8 cellular contexts compared by ENCODE assay signal in the genomic region with DNA sequence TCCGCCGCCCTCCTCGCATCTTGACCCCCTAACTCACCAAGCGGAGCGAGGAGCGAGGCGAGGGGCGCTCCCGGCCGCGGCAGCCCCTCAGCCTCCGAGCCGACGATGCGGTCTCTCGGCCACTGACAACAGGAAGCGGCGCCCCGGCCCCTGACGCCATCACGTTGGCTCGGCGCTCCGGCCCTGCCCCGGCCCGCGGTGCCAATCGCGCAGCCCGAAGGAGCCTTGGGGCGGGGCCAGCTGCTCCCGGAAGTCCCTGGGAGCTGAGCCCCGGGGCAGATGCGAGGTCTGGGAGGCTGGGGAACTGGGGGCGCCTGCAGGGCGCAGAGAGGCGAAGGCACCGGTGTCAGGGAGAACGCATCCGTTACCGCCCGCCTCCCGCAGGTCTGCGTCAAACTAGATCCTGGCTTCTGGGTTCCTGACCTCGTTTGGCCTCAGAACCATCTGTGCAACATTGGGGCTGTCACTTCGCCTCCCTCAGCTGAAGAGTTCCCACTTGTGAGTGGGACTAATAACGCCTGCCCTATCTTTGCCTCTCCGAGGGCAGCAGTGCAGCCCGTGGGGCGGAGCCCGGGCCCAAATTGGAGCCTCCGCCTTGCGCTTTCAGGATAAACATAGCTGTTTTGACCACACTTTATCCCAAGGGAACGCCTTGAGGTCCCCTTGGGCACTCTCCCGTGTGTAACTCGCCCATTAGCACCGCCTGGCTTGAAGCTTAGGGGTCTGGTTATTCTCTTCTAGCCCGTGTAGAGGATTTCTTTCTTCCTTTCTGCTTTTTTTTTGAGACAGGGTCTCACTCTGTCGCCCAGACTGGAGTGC. TPM values are rescaled to one million over a fixed set of nuclear protein-coding genes. Genes with fewer than 3 reads are reported as not detected.
DNase-seq lines count a peak whose midpoint lies in the region; ATAC-seq and TF ChIP-seq lines count a peak whose summit lies in the region.
"Not testable (repeated sequence)": the region's sequence is repeated elsewhere in the genome, so short reads cannot be mapped to it uniquely, and the experiment has no call there.

TSS of gene PLEKHM1 (minus strand) at position 107 of the 819 bp plus-strand sequence. CDS start 8,237 bp downstream, outside the sequence.

- peak; percentile 97 for ATAC-seq in naive thymus-derived CD4-positive, alpha-beta T cell
- ATAC-seq in stimulated activated effector memory CD8-positive, alpha-beta T cell treated with anti-CD3 and anti-CD28 coated beads, Interleukin-12 subunit alpha, Interleukin-12 subunit beta, amount 100 ng/mL, for 72 hours, result peak; percentile 98

- H3K27ac ChIP-seq in naive thymus-derived CD4-positive, alpha-beta T cell (ENCODE audit: low read depth, low read length), result peak within 1 kb of the TSS; percentile 81

- not testable (repeated sequence) for TF ChIP-seq CTCF in fibroblast of mammary gland (conservative IDR thresholded peaks at IDR 0.05; ENCODE audit: control insufficient read depth, insufficient read depth, low read depth, low read length)

- TF ChIP-seq POLR2A in Raji (IDR thresholded peaks at IDR 0.05; ENCODE audit: insufficient read depth, low read depth, low read length), result peak; percentile 60

- H3K4me3 Mint-ChIP-seq in activated T-helper 2 cell treated with anti-CD3 and anti-CD28 coated beads, Interferon-gamma antibody, Interleukin-2, Interleukin-4, amounts not matched to agents 10 μg/mL and 5 μg/mL and 100 μg/mL, durations not matched to agents 14 hours and 24 hours and 36 hours (ENCODE audit: low read depth), result peak within 1 kb of the TSS; percentile 88
- peak within 1 kb of the TSS; percentile 85 to 97 (median 92) for H3K4me3 Mint-ChIP-seq in naive thymus-derived CD4-positive, alpha-beta T cell
- peak within 1 kb of the TSS; percentile 93 for H3K4me3 Mint-ChIP-seq in stimulated activated effector memory CD8-positive, alpha-beta T cell treated with anti-CD3 and anti-CD28 coated beads, Interleukin-12 subunit alpha, Interleukin-12 subunit beta, amount 100 ng/mL, for 72 hours

- not testable (repeated sequence) for H3K9me3 Mint-ChIP-seq in activated T-helper 2 cell treated with anti-CD3 and anti-CD28 coated beads, Interferon-gamma antibody, Interleukin-2, Interleukin-4, amounts not matched to agents 10 μg/mL and 5 μg/mL and 100 μg/mL, durations not matched to agents 14 hours and 24 hours and 36 hours; naive thymus-derived CD4-positive, alpha-beta T cell; stimulated activated effector memory CD8-positive, alpha-beta T cell treated with anti-CD3 and anti-CD28 coated beads, Interleukin-12 subunit alpha, Interleukin-12 subunit beta, amount 100 ng/mL, for 72 hours

- H3K4me1 ChIP-seq in naive thymus-derived CD4-positive, alpha-beta T cell (ENCODE audit: control insufficient read depth in 2 of 2, insufficient read depth in 2 of 2, low read length in 2 of 2), result not testable (repeated sequence)

- H3K27me3 Mint-ChIP-seq in activated T-helper 2 cell treated with anti-CD3 and anti-CD28 coated beads, Interferon-gamma antibody, Interleukin-2, Interleukin-4, amounts not matched to agents 10 μg/mL and 5 μg/mL and 100 μg/mL, durations not matched to agents 14 hours and 24 hours and 36 hours (ENCODE audit: low read depth); naive thymus-derived CD4-positive, alpha-beta T cell: not testable (repeated sequence)

- H3K9me3 ChIP-seq in naive thymus-derived CD4-positive, alpha-beta T cell (ENCODE audit: control insufficient read depth in 2 of 3, low read length in 3 of 3), result not testable (repeated sequence)

- intact Hi-C loops in activated T-helper 2 cell treated with anti-CD3 and anti-CD28 coated beads, Interferon-gamma antibody, Interleukin-2, Interleukin-4, amounts not matched to agents 10 μg/mL and 5 μg/mL and 100 μg/mL, durations not matched to agents 14 hours and 24 hours and 36 hours (cut with micrococcal nuclease); naive thymus-derived CD4-positive, alpha-beta T cell (cut with micrococcal nuclease): not testable (repeated sequence)

- DNase-seq in EH (ENCODE audit: low read depth) (peak; percentile 83), GOT3 (lab: John Stamatoyannopoulos, UW) (peak; percentile 50), LHCN-M2 (ENCODE audit: low read depth) (peak; percentile 66), fibroblast of mammary gland (ENCODE audit: low read depth) (peak; percentile 63)
- DNase-seq in activated T-helper 2 cell treated with anti-CD3 and anti-CD28 coated beads, Interferon-gamma antibody, Interleukin-2, Interleukin-4, amounts not matched to agents 10 μg/mL and 5 μg/mL and 100 μg/mL, durations not matched to agents 14 hours and 24 hours and 36 hours (ENCODE audit: low spot score), result peak; percentile 85
- peak; percentile 66 to 87 (median 81) for DNase-seq in naive thymus-derived CD4-positive, alpha-beta T cell
- peak; percentile 74 to 89 for DNase-seq in stimulated activated effector memory CD8-positive, alpha-beta T cell treated with anti-CD3 and anti-CD28 coated beads, Interleukin-12 subunit alpha, Interleukin-12 subunit beta, amount 100 ng/mL, for 72 hours (ENCODE audit: low spot score in 2 of 2)

- H3K4me1 Mint-ChIP-seq in activated T-helper 2 cell treated with anti-CD3 and anti-CD28 coated beads, Interferon-gamma antibody, Interleukin-2, Interleukin-4, amounts not matched to agents 10 μg/mL and 5 μg/mL and 100 μg/mL, durations not matched to agents 14 hours and 24 hours and 36 hours (ENCODE audit: low read depth), result peaks cover 19% of the 10 kb centered on the region
- peaks cover 17 to 27% (median 27%) of the 10 kb centered on the region in 7 donors for H3K4me1 Mint-ChIP-seq in naive thymus-derived CD4-positive, alpha-beta T cell
- peaks cover 32% of the 10 kb centered on the region for H3K4me1 Mint-ChIP-seq in stimulated activated effector memory CD8-positive, alpha-beta T cell treated with anti-CD3 and anti-CD28 coated beads, Interleukin-12 subunit alpha, Interleukin-12 subunit beta, amount 100 ng/mL, for 72 hours

- peak within 1 kb of the TSS; percentile 58 for H3K4me3 ChIP-seq in fibroblast of mammary gland (ENCODE audit: control insufficient read depth, low read depth, low read length)
- H3K4me3 ChIP-seq in naive thymus-derived CD4-positive, alpha-beta T cell (ENCODE audit: low read length), result peak within 1 kb of the TSS; percentile 60

- not testable (repeated sequence) for H3K36me3 Mint-ChIP-seq in activated T-helper 2 cell treated with anti-CD3 and anti-CD28 coated beads, Interferon-gamma antibody, Interleukin-2, Interleukin-4, amounts not matched to agents 10 μg/mL and 5 μg/mL and 100 μg/mL, durations not matched to agents 14 hours and 24 hours and 36 hours (ENCODE audit: low read depth); naive thymus-derived CD4-positive, alpha-beta T cell; stimulated activated effector memory CD8-positive, alpha-beta T cell treated with anti-CD3 and anti-CD28 coated beads, Interleukin-12 subunit alpha, Interleukin-12 subunit beta, amount 100 ng/mL, for 72 hours

- CTCF ChIA-PET in naive thymus-derived CD4-positive, alpha-beta T cell (lab: Charles Lee), result not testable (repeated sequence)

- not testable (repeated sequence) for H3K27me3 ChIP-seq in naive thymus-derived CD4-positive, alpha-beta T cell (ENCODE audit: control insufficient read depth in 2 of 2, insufficient read depth in 2 of 2, low read length in 2 of 2)

- H3K27ac Mint-ChIP-seq in activated T-helper 2 cell treated with anti-CD3 and anti-CD28 coated beads, Interferon-gamma antibody, Interleukin-2, Interleukin-4, amounts not matched to agents 10 μg/mL and 5 μg/mL and 100 μg/mL, durations not matched to agents 14 hours and 24 hours and 36 hours, result peak within 1 kb of the TSS; percentile 89
- peak within 1 kb of the TSS; percentile 91 to 98 (median 95) for H3K27ac Mint-ChIP-seq in naive thymus-derived CD4-positive, alpha-beta T cell
- peak within 1 kb of the TSS; percentile 95 for H3K27ac Mint-ChIP-seq in stimulated activated effector memory CD8-positive, alpha-beta T cell treated with anti-CD3 and anti-CD28 coated beads, Interleukin-12 subunit alpha, Interleukin-12 subunit beta, amount 100 ng/mL, for 72 hours

- POLR2A ChIA-PET in naive thymus-derived CD4-positive, alpha-beta T cell (lab: Charles Lee), result interaction anchor here (0.6 kb wide), 1 partner anchor 12 kb away, joined by 6 read pairs; no protein-coding TSS in a partner anchor

- not testable (repeated sequence) for H3K36me3 ChIP-seq in naive thymus-derived CD4-positive, alpha-beta T cell (ENCODE audit: control insufficient read depth in 2 of 3, insufficient read depth in 3 of 3, low read length in 3 of 3)

RNA-seq across cellular contexts. Expression of gene PLEKHM1, which starts in this region (rescaled TPM):
- 27.2 and 30.0 TPM in 2 replicates for total RNA-seq in LHCN-M2 (2014; rRNA removed)
- 20.2 TPM for polyA plus RNA-seq in LHCN-M2 (2012)
- 33.1 and 38.9 TPM in 2 replicates for total RNA-seq in activated T-helper 2 cell treated with anti-CD3 and anti-CD28 coated beads, Interferon-gamma antibody, Interleukin-2, Interleukin-4, amounts not matched to agents 10 μg/mL and 5 μg/mL and 100 μg/mL, durations not matched to agents 14 hours and 24 hours and 36 hours
- total RNA-seq in naive thymus-derived CD4-positive, alpha-beta T cell, result 100 to 1,000 TPM in 2 of 5 experiments, 10 to 100 TPM in 3; 58.2 to 111 (median 80.4) TPM
- polyA plus RNA-seq in naive thymus-derived CD4-positive, alpha-beta T cell, result 10 to 100 TPM; 11.5 to 21.2 TPM

Comparison
In these comparisons a context has a peak if more than half of its experiments do, and no peak if none do; other contexts are left out.
1. Peak in every context shown above with its lines: DNase-seq, ATAC-seq, H3K4me3 ChIP-seq and H3K27ac ChIP-seq.